In genomic region chr19:33434090-33434885, GRCh38 we compare ENCODE assay signal across 12 cellular contexts.
"Had no signal": no experiment of that assay in that cellular context is flagged by ENCODE, and none has a peak within 500 bp of the region (broad histone marks: within the 10 kb centered on the region; RNA-seq: fewer than 3 reads in every experiment).

No MANE protein-coding gene starts in this region.

- DNase-seq: activated B cell treated with CpG ODN at 0.5 μM for 24 hours; activated CD4-positive, alpha-beta T cell treated with anti-CD3 and anti-CD28 coated beads for 48 hours; activated CD8-positive, alpha-beta memory T cell treated with anti-CD3 and anti-CD28 coated beads, Interleukin-2, amount 50 U/mL, for 4 hours; activated CD8-positive, alpha-beta T cell treated with anti-CD3 and anti-CD28 coated beads, Interleukin-2, amount 10 ng/mL, durations not matched to agents 7 days and 5 days; activated gamma-delta T cell treated with Interleukin-2 at 50 U/mL for 16 hours; activated T-cell treated with anti-CD3 and anti-CD28 coated beads, Interleukin-2, amount 50 U/mL, for 48 hours; effector memory CD8-positive, alpha-beta T cell; T-helper 17 cell had no signal

- H3K27ac ChIP-seq: brain microvascular endothelial cell, gastroesophageal sphincter, ovary had no signal

- ATAC-seq: activated CD8-positive, alpha-beta T cell treated with anti-CD3 and anti-CD28 coated beads, Interleukin-2, amount 10 ng/mL, durations not matched to agents 7 days and 5 days; effector memory CD8-positive, alpha-beta T cell; gastroesophageal sphincter; stimulated activated effector memory CD8-positive, alpha-beta T cell treated with anti-CD3 and anti-CD28 coated beads, Interleukin-12 subunit alpha, Interleukin-12 subunit beta, amount 100 ng/mL, for 72 hours; T-helper 17 cell had no signal

- H3K27me3 ChIP-seq: brain microvascular endothelial cell, gastroesophageal sphincter, ovary had no signal

- H3K36me3 ChIP-seq: brain microvascular endothelial cell, ovary had no signal

- H3K9me3 ChIP-seq: gastroesophageal sphincter, ovary had no signal

- H3K4me3 ChIP-seq: gastroesophageal sphincter, ovary had no signal

- H3K4me1 ChIP-seq: gastroesophageal sphincter had no signal
